Comparison of ENCODE assay signal across 1 cellular context in genomic region chr19:23914402-23915286, GRCh38.
TF ChIP-seq lines count a peak whose summit lies in the region.

ZNF726 (plus strand) TSS chr19:23914886; CDS start chr19:23914995, 109 bp downstream.

TF ChIP-seq in K562, 482 proteins besides CTCF, POLR2A, EP300 and RAD21 (continued from another document and continues in another):
- TF ChIP-seq MGA (IDR thresholded peaks at IDR 0.05) = no peak
- no peak for TF ChIP-seq ATF1 (CRISPR knock-in tag; IDR thresholded peaks at IDR 0.05)
- peak; percentile 88 for TF ChIP-seq ATF1 (tag; IDR thresholded peaks at IDR 0.05)
- no peak for TF ChIP-seq SNAPC5 (CRISPR knock-in tag; IDR thresholded peaks at IDR 0.05)
- TF ChIP-seq ZNF197 (CRISPR knock-in tag; IDR thresholded peaks at IDR 0.05; ENCODE audit: low read depth) = no peak
- no peak for TF ChIP-seq GMEB1 (CRISPR knock-in tag; IDR thresholded peaks at IDR 0.05)
- no peak for TF ChIP-seq CBFB (CRISPR knock-in tag; IDR thresholded peaks at IDR 0.05)
- TF ChIP-seq ETS1 (conservative IDR thresholded peaks at IDR 0.05; ENCODE audit: control insufficient read depth, low read depth, low read length) = 0 out of 2 replicates have a peak, but pooled peaks have one; percentile 51
- no peak for TF ChIP-seq ZBTB34 (CRISPR knock-in tag; IDR thresholded peaks at IDR 0.05)
- no peak for TF ChIP-seq CBFA2T2 (conservative IDR thresholded peaks at IDR 0.05)
- TF ChIP-seq UBTF (IDR thresholded peaks at IDR 0.05; ENCODE audit: borderline replicate concordance in 1 of 2, low read depth in 2 of 2, low read length in 2 of 2) = peak in 1 of 2 experiments; percentile 24; a peak in 1 of 4 replicates
- TF ChIP-seq PCBP1 (IDR thresholded peaks at IDR 0.05; ENCODE audit: low read depth, low read length, poor library complexity, severe bottlenecking) = no peak
- peak; percentile 68 for TF ChIP-seq ZBTB40 (IDR thresholded peaks at IDR 0.05)
- TF ChIP-seq ZBTB40 (CRISPR knock-in tag; IDR thresholded peaks at IDR 0.05) = no peak
- peak; percentile 74 for TF ChIP-seq NEUROD1 (IDR thresholded peaks at IDR 0.05; ENCODE audit: borderline replicate concordance, low read depth, low read length, partially characterized antibody)
- TF ChIP-seq ETS2 (tag; IDR thresholded peaks at IDR 0.05; ENCODE audit: borderline replicate concordance, poor library complexity, severe bottlenecking) = no peak
- TF ChIP-seq SP2 (IDR thresholded peaks at IDR 0.05; ENCODE audit: extremely low read depth, low read depth, low read length, poor library complexity, severe bottlenecking) = peak; percentile 62
- no peak for TF ChIP-seq SRSF3 (IDR thresholded peaks at IDR 0.05; ENCODE audit: insufficient read depth, low read length)
- no peak for TF ChIP-seq NFE2 (IDR thresholded peaks at IDR 0.05; ENCODE audit: low read depth)
